ENCODE assay signal across 1 cellular context in the genomic region with DNA sequence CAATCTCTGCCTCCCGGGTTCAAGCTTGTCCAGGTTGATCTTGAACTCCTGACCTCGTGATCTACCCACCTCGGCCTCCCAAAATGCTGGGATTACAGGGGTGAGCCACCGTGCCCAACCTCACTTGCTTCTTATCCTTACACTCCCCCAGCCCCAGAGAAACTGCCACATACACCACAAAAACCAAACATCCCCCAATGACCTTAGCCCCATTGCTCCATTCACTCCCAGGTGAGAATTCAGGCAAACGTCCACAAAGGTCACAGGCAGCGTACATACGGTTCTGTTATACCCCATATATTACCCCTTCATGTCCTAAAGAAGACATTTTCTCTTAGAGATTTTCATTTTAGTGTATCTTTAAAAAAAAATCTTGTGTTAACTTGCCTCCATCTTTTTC.
TF ChIP-seq lines count a peak whose summit lies in the region.

No MANE protein-coding gene starts in this region.

TF ChIP-seq in HEK293, 187 proteins besides CTCF, POLR2A, EP300 and RAD21:
- TF ChIP-seq, protein P1, sequence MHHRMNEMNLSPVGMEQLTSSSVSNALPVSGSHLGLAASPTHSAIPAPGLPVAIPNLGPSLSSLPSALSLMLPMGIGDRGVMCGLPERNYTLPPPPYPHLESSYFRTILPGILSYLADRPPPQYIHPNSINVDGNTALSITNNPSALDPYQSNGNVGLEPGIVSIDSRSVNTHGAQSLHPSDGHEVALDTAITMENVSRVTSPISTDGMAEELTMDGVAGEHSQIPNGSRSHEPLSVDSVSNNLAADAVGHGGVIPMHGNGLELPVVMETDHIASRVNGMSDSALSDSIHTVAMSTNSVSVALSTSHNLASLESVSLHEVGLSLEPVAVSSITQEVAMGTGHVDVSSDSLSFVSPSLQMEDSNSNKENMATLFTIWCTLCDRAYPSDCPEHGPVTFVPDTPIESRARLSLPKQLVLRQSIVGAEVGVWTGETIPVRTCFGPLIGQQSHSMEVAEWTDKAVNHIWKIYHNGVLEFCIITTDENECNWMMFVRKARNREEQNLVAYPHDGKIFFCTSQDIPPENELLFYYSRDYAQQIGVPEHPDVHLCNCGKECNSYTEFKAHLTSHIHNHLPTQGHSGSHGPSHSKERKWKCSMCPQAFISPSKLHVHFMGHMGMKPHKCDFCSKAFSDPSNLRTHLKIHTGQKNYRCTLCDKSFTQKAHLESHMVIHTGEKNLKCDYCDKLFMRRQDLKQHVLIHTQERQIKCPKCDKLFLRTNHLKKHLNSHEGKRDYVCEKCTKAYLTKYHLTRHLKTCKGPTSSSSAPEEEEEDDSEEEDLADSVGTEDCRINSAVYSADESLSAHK (tag by site-specific recombination; IDR thresholded peaks at IDR 0.05), result peak; percentile 47; the same call in 1 of the 2 replicates
